ENCODE assay signal across 32 cellular contexts in genomic region chr4:99507349-99507748, GRCh38. TPM values are rescaled to one million over a fixed set of nuclear protein-coding genes. Genes with fewer than 3 reads are reported as not detected.
DNase-seq lines count a peak whose midpoint lies in the region; ATAC-seq lines count a peak whose summit lies in the region.
"Had no signal": no experiment of that assay in that cellular context is flagged by ENCODE, and none has a peak within 500 bp of the region (broad histone marks: within the 10 kb centered on the region; RNA-seq: fewer than 3 reads in every experiment).

No MANE protein-coding gene starts in this region.

- H3K4me1 Mint-ChIP-seq in activated naive CD4-positive, alpha-beta T cell treated with anti-CD3 and anti-CD28 coated beads for 36 hours (ENCODE audit: low read depth), result peaks cover 49% of the 10 kb centered on the region
- H3K4me1 Mint-ChIP-seq in activated T-helper 2 cell treated with anti-CD3 and anti-CD28 coated beads, Interferon-gamma antibody, Interleukin-2, Interleukin-4, amounts not matched to agents 10 μg/mL and 5 μg/mL and 100 μg/mL, durations not matched to agents 14 hours and 24 hours and 36 hours (ENCODE audit: low read depth), result peaks cover 32% of the 10 kb centered on the region
- H3K4me1 Mint-ChIP-seq in stimulated activated naive CD8-positive, alpha-beta T cell treated with anti-CD3 and anti-CD28 coated beads, Interleukin-15, Interleukin-2, amounts not matched to agents 100 ng/mL and 50 ng/mL, for 24 hours (ENCODE audit: low read depth), result peaks cover 42% of the 10 kb centered on the region
- H3K4me1 Mint-ChIP-seq: B cell, nephron had no signal

- peak overlapping the region; percentile 72 for H3K27ac Mint-ChIP-seq in activated naive CD4-positive, alpha-beta T cell treated with anti-CD3 and anti-CD28 coated beads for 36 hours
- H3K27ac Mint-ChIP-seq in activated T-helper 2 cell treated with anti-CD3 and anti-CD28 coated beads, Interferon-gamma antibody, Interleukin-2, Interleukin-4, amounts not matched to agents 10 μg/mL and 5 μg/mL and 100 μg/mL, durations not matched to agents 14 hours and 24 hours and 36 hours, result peak overlapping the region; percentile 65
- H3K27ac Mint-ChIP-seq in stimulated activated naive CD8-positive, alpha-beta T cell treated with anti-CD3 and anti-CD28 coated beads, Interleukin-15, Interleukin-2, amounts not matched to agents 100 ng/mL and 50 ng/mL, for 24 hours, result peak overlapping the region; percentile 51
- H3K27ac Mint-ChIP-seq: B cell, nephron had no signal

- no peaks in the 10 kb centered on the region for H3K27me3 Mint-ChIP-seq in activated naive CD4-positive, alpha-beta T cell treated with anti-CD3 and anti-CD28 coated beads for 36 hours (ENCODE audit: low read depth)
- H3K27me3 Mint-ChIP-seq in activated T-helper 2 cell treated with anti-CD3 and anti-CD28 coated beads, Interferon-gamma antibody, Interleukin-2, Interleukin-4, amounts not matched to agents 10 μg/mL and 5 μg/mL and 100 μg/mL, durations not matched to agents 14 hours and 24 hours and 36 hours (ENCODE audit: low read depth), result no peaks in the 10 kb centered on the region
- no peaks in the 10 kb centered on the region for H3K27me3 Mint-ChIP-seq in stimulated activated naive CD8-positive, alpha-beta T cell treated with anti-CD3 and anti-CD28 coated beads, Interleukin-15, Interleukin-2, amounts not matched to agents 100 ng/mL and 50 ng/mL, for 24 hours

- CTCF ChIA-PET in activated naive CD4-positive, alpha-beta T cell treated with anti-CD3 and anti-CD28 coated beads for 36 hours (lab: Charles Lee), result interaction anchor here (0.8 kb wide), 1 partner anchor 62 kb away, joined by 3 read pairs; no protein-coding TSS in a partner anchor

- in situ Hi-C loops in G401 (cut with HindIII; ENCODE audit: low sequenced_read_pairs), result no loop called here

- H3K9me3 Mint-ChIP-seq in activated naive CD4-positive, alpha-beta T cell treated with anti-CD3 and anti-CD28 coated beads for 36 hours, result no peaks in the 10 kb centered on the region
- peaks cover 11% of the 10 kb centered on the region for H3K9me3 Mint-ChIP-seq in activated T-helper 2 cell treated with anti-CD3 and anti-CD28 coated beads, Interferon-gamma antibody, Interleukin-2, Interleukin-4, amounts not matched to agents 10 μg/mL and 5 μg/mL and 100 μg/mL, durations not matched to agents 14 hours and 24 hours and 36 hours
- no peaks in the 10 kb centered on the region for H3K9me3 Mint-ChIP-seq in stimulated activated naive CD8-positive, alpha-beta T cell treated with anti-CD3 and anti-CD28 coated beads, Interleukin-15, Interleukin-2, amounts not matched to agents 100 ng/mL and 50 ng/mL, for 24 hours

- no peak overlapping the region for H3K4me3 Mint-ChIP-seq in activated naive CD4-positive, alpha-beta T cell treated with anti-CD3 and anti-CD28 coated beads for 36 hours
- no peak overlapping the region for H3K4me3 Mint-ChIP-seq in activated T-helper 2 cell treated with anti-CD3 and anti-CD28 coated beads, Interferon-gamma antibody, Interleukin-2, Interleukin-4, amounts not matched to agents 10 μg/mL and 5 μg/mL and 100 μg/mL, durations not matched to agents 14 hours and 24 hours and 36 hours (ENCODE audit: low read depth)
- H3K4me3 Mint-ChIP-seq in stimulated activated naive CD8-positive, alpha-beta T cell treated with anti-CD3 and anti-CD28 coated beads, Interleukin-15, Interleukin-2, amounts not matched to agents 100 ng/mL and 50 ng/mL, for 24 hours, result no peak overlapping the region
- H3K4me3 Mint-ChIP-seq: B cell, nephron had no signal

- H3K36me3 Mint-ChIP-seq in activated naive CD4-positive, alpha-beta T cell treated with anti-CD3 and anti-CD28 coated beads for 36 hours (ENCODE audit: low read depth), result no peaks in the 10 kb centered on the region
- peaks cover 3% of the 10 kb centered on the region for H3K36me3 Mint-ChIP-seq in activated T-helper 2 cell treated with anti-CD3 and anti-CD28 coated beads, Interferon-gamma antibody, Interleukin-2, Interleukin-4, amounts not matched to agents 10 μg/mL and 5 μg/mL and 100 μg/mL, durations not matched to agents 14 hours and 24 hours and 36 hours (ENCODE audit: low read depth)
- H3K36me3 Mint-ChIP-seq in stimulated activated naive CD8-positive, alpha-beta T cell treated with anti-CD3 and anti-CD28 coated beads, Interleukin-15, Interleukin-2, amounts not matched to agents 100 ng/mL and 50 ng/mL, for 24 hours (ENCODE audit: low read depth), result no peaks in the 10 kb centered on the region

- ATAC-seq in left lobe of liver, result no peak
- ATAC-seq: HCT116, heart right ventricle had no signal

- no peak for DNase-seq in activated naive CD4-positive, alpha-beta T cell treated with anti-CD3 and anti-CD28 coated beads for 36 hours
- DNase-seq in activated naive CD4-positive, alpha-beta T cell (lab: John Stamatoyannopoulos, UW), result no peak
- DNase-seq in NCI-H226 (peak; percentile 71), NCI-H146 (lab: John Stamatoyannopoulos, UW) (no peak), left lobe of liver (ENCODE audit: low spot score) (no peak), G401 (ENCODE audit: low spot score) (no peak)
- DNase-seq in activated T-helper 2 cell treated with anti-CD3 and anti-CD28 coated beads, Interferon-gamma antibody, Interleukin-2, Interleukin-4, amounts not matched to agents 10 μg/mL and 5 μg/mL and 100 μg/mL, durations not matched to agents 14 hours and 24 hours and 36 hours (ENCODE audit: low spot score), result no peak
- DNase-seq: activated CD4-positive, alpha-beta T cell treated with anti-CD3 and anti-CD28 coated beads for 1 hour; activated CD8-positive, alpha-beta memory T cell treated with anti-CD3 and anti-CD28 coated beads, Interleukin-2, amount 50 U/mL, for 4 hours; DMS79; esophagus squamous epithelium; foreskin melanocyte; GF-D8; heart right ventricle; Karpas-422; NCI-H1436 treated with DMSO at 0.1 percent for 48 hours; RPMI8226; upper lobe of left lung had no signal

- intact Hi-C loops in activated naive CD4-positive, alpha-beta T cell treated with anti-CD3 and anti-CD28 coated beads for 36 hours (cut with micrococcal nuclease), result loop anchor here (1.0 to 5.0 kb wide), 16 partner anchors 56 to 1245 kb away; partner anchors contain the start of genes ADH5, DAPP1, DNAJB14 and LAMTOR3
- intact Hi-C loops in activated T-helper 2 cell treated with anti-CD3 and anti-CD28 coated beads, Interferon-gamma antibody, Interleukin-2, Interleukin-4, amounts not matched to agents 10 μg/mL and 5 μg/mL and 100 μg/mL, durations not matched to agents 14 hours and 24 hours and 36 hours (cut with micrococcal nuclease), result loop anchor here (1.0 to 5.0 kb wide), 4 partner anchors 56 to 1365 kb away; partner anchors contain the start of genes DNAJB14 and STPG2

RNA-seq across cellular contexts. Expression of gene C4orf17, which starts 3.5 kb away (rescaled TPM):
- total RNA-seq in activated naive CD4-positive, alpha-beta T cell treated with anti-CD3 and anti-CD28 coated beads for 36 hours, result not detected
- not detected in 2 replicates for total RNA-seq in activated T-helper 2 cell treated with anti-CD3 and anti-CD28 coated beads, Interferon-gamma antibody, Interleukin-2, Interleukin-4, amounts not matched to agents 10 μg/mL and 5 μg/mL and 100 μg/mL, durations not matched to agents 14 hours and 24 hours and 36 hours
- total RNA-seq in left lobe of liver, result not detected
- not detected in 2 replicates for total RNA-seq in G401 (2014; rRNA removed; shearing (Covaris generic))
- total RNA-seq: astrocyte; B cell; cardiac septum; dermis blood vessel endothelial cell; esophagus squamous epithelium; heart right ventricle; lung; mononuclear cell; right atrium auricular region; SK-MEL-5; smooth muscle cell; subcutaneous adipose tissue; T-helper 1 cell treated with Interleukin-12 subunit alpha and Interleukin-12 subunit beta and Interleukin-4 antibody, amounts not matched to agents 30 ng/mL and 1 ng/mL, for 36 hours; upper lobe of left lung had no signal

RNA-seq across cellular contexts. Expression of gene TRMT10A, which starts 56.5 kb away (rescaled TPM):
- total RNA-seq in activated naive CD4-positive, alpha-beta T cell treated with anti-CD3 and anti-CD28 coated beads for 36 hours, result 1 to 10 TPM; 8.8 to 9.2 TPM
- total RNA-seq in activated T-helper 2 cell treated with anti-CD3 and anti-CD28 coated beads, Interferon-gamma antibody, Interleukin-2, Interleukin-4, amounts not matched to agents 10 μg/mL and 5 μg/mL and 100 μg/mL, durations not matched to agents 14 hours and 24 hours and 36 hours, result 7.9 and 8.4 TPM in 2 replicates
- total RNA-seq in left lobe of liver, result 4.6 TPM
- 4.4 and 8.4 TPM in 2 replicates for total RNA-seq in G401 (2014; rRNA removed; shearing (Covaris generic))
